In the genomic region with DNA sequence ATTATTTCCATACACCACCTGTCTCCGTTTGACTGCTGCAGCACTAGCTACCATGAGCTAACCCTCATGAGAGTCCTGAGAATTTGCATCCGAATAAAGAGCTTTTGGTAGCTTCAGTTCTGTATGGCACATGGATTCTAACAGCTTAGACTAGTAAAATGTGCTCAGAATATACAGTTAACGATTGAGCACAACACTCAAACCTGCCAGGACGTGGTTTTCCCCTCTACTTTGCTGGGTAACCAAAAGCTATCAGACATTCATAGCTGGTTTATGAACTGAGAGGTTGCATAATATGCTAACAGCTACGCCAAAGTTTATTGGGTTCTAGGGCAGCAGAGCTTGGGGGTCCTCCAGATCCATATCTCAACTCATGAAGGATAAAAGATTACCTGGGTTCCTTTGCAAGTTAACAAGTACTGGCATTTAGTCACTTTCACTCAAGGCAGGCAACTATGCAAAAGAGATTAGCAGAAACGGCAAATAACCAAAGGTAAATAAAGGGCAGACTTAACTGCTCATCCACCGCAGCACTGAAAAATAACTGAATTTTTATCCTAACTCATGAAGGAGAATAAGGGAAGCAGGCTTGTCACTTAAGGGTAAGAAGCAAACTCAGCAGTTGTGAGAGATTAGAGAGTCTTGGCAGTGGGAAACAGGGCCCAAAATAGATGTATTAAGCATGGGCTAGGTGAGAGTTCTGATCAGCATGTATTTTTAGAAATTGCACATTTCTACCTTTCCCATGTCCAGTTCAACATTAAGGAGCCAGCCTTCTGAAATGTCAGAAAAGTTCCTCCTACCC, we compare ENCODE assay signal across 14 cellular contexts. TPM values are rescaled to one million over a fixed set of nuclear protein-coding genes. Genes with fewer than 3 reads are reported as not detected.
DNase-seq lines count a peak whose midpoint lies in the region; ATAC-seq and TF ChIP-seq lines count a peak whose summit lies in the region.
"Had no signal": no experiment of that assay in that cellular context is flagged by ENCODE, and none has a peak within 500 bp of the region (broad histone marks: within the 10 kb centered on the region; RNA-seq: fewer than 3 reads in every experiment).

No MANE protein-coding gene starts in this region.

- H3K4me3 ChIP-seq in Jurkat, Clone E6-1 (ENCODE audit: low read length), result peak overlapping the region; percentile 3; the same call in 1 of the 2 replicates

- intact Hi-C loops in activated T-helper 2 cell treated with anti-CD3 and anti-CD28 coated beads, Interferon-gamma antibody, Interleukin-2, Interleukin-4, amounts not matched to agents 10 μg/mL and 5 μg/mL and 100 μg/mL, durations not matched to agents 14 hours and 24 hours and 36 hours (cut with micrococcal nuclease), result no loop called here
- intact Hi-C loops in natural killer cell (cut with micrococcal nuclease) (no loop called here), posterior cingulate gyrus (cut with DNase I) (no loop called here)

- in situ Hi-C loops in GM13976 (cut with MboI; ENCODE audit: low sequenced_read_pairs, unreplicated experiment), result no loop called here

- H3K27me3 Mint-ChIP-seq in activated T-helper 2 cell treated with anti-CD3 and anti-CD28 coated beads, Interferon-gamma antibody, Interleukin-2, Interleukin-4, amounts not matched to agents 10 μg/mL and 5 μg/mL and 100 μg/mL, durations not matched to agents 14 hours and 24 hours and 36 hours (ENCODE audit: low read depth), result no peaks in the 10 kb centered on the region
- no peaks in the 10 kb centered on the region for H3K27me3 Mint-ChIP-seq in natural killer cell (ENCODE audit: low read depth in 2 of 2)
- H3K27me3 Mint-ChIP-seq: central memory CD8-positive, alpha-beta T cell had no signal

- no peaks in the 10 kb centered on the region for H3K36me3 Mint-ChIP-seq in activated T-helper 2 cell treated with anti-CD3 and anti-CD28 coated beads, Interferon-gamma antibody, Interleukin-2, Interleukin-4, amounts not matched to agents 10 μg/mL and 5 μg/mL and 100 μg/mL, durations not matched to agents 14 hours and 24 hours and 36 hours (ENCODE audit: low read depth)
- H3K36me3 Mint-ChIP-seq in natural killer cell, result no peaks in the 10 kb centered on the region
- H3K36me3 Mint-ChIP-seq: stimulated activated effector memory CD8-positive, alpha-beta T cell treated with anti-CD3 and anti-CD28 coated beads, Interleukin-12 subunit alpha, Interleukin-12 subunit beta, amount 100 ng/mL, for 72 hours had no signal

- H3K4me3 Mint-ChIP-seq in activated T-helper 2 cell treated with anti-CD3 and anti-CD28 coated beads, Interferon-gamma antibody, Interleukin-2, Interleukin-4, amounts not matched to agents 10 μg/mL and 5 μg/mL and 100 μg/mL, durations not matched to agents 14 hours and 24 hours and 36 hours (ENCODE audit: low read depth), result no peak overlapping the region
- no peak overlapping the region for H3K4me3 Mint-ChIP-seq in natural killer cell
- H3K4me3 Mint-ChIP-seq: central memory CD8-positive, alpha-beta T cell; stimulated activated effector memory CD8-positive, alpha-beta T cell treated with anti-CD3 and anti-CD28 coated beads, Interleukin-12 subunit alpha, Interleukin-12 subunit beta, amount 100 ng/mL, for 72 hours had no signal

- H3K4me1 Mint-ChIP-seq in activated T-helper 2 cell treated with anti-CD3 and anti-CD28 coated beads, Interferon-gamma antibody, Interleukin-2, Interleukin-4, amounts not matched to agents 10 μg/mL and 5 μg/mL and 100 μg/mL, durations not matched to agents 14 hours and 24 hours and 36 hours (ENCODE audit: low read depth), result peaks cover 33% of the 10 kb centered on the region
- peaks cover 41 to 49% of the 10 kb centered on the region in 2 donors for H3K4me1 Mint-ChIP-seq in natural killer cell

- no peaks in the 10 kb centered on the region for H3K9me3 Mint-ChIP-seq in activated T-helper 2 cell treated with anti-CD3 and anti-CD28 coated beads, Interferon-gamma antibody, Interleukin-2, Interleukin-4, amounts not matched to agents 10 μg/mL and 5 μg/mL and 100 μg/mL, durations not matched to agents 14 hours and 24 hours and 36 hours
- no peaks in the 10 kb centered on the region for H3K9me3 Mint-ChIP-seq in natural killer cell
- H3K9me3 Mint-ChIP-seq: central memory CD8-positive, alpha-beta T cell; stimulated activated effector memory CD8-positive, alpha-beta T cell treated with anti-CD3 and anti-CD28 coated beads, Interleukin-12 subunit alpha, Interleukin-12 subunit beta, amount 100 ng/mL, for 72 hours had no signal

- DNase-seq in GM13976 (ENCODE audit: low spot score), result peak; percentile 41
- DNase-seq in Jurkat, Clone E6-1 (ENCODE audit: low read depth, low spot score), result peak; percentile 64
- DNase-seq in activated T-helper 2 cell treated with anti-CD3 and anti-CD28 coated beads, Interferon-gamma antibody, Interleukin-2, Interleukin-4, amounts not matched to agents 10 μg/mL and 5 μg/mL and 100 μg/mL, durations not matched to agents 14 hours and 24 hours and 36 hours (ENCODE audit: low spot score), result peak; percentile 14
- no peak for DNase-seq in natural killer cell
- no peak for DNase-seq in posterior cingulate gyrus
- DNase-seq in activated effector memory CD4-positive, alpha-beta T cell treated with Interleukin-2 at 50 U/mL for 16 hours, result no peak
- DNase-seq: DMS153; foreskin melanocyte; SK-N-SH; stimulated activated CD4-positive, alpha-beta T cell treated with anti-CD3 and anti-CD28 coated beads, Interleukin-12 subunit alpha, Interleukin-12 subunit beta, amount 100 ng/mL, for 4 hours had no signal

- H3K27ac Mint-ChIP-seq in activated T-helper 2 cell treated with anti-CD3 and anti-CD28 coated beads, Interferon-gamma antibody, Interleukin-2, Interleukin-4, amounts not matched to agents 10 μg/mL and 5 μg/mL and 100 μg/mL, durations not matched to agents 14 hours and 24 hours and 36 hours, result no peak overlapping the region
- H3K27ac Mint-ChIP-seq in natural killer cell, result peak overlapping the region; percentile 15 to 65
- H3K27ac Mint-ChIP-seq: stimulated activated effector memory CD8-positive, alpha-beta T cell treated with anti-CD3 and anti-CD28 coated beads, Interleukin-12 subunit alpha, Interleukin-12 subunit beta, amount 100 ng/mL, for 72 hours had no signal

- TF ChIP-seq CTCF in GM13976 (IDR thresholded peaks at IDR 0.05; ENCODE audit: borderline replicate concordance, control extremely low read depth, extremely low read depth, insufficient read depth, missing control alignments) (no peak), natural killer cell (IDR thresholded peaks at IDR 0.05) (no peak)

- ATAC-seq in natural killer cell, result peak in 2 of 3 donors; percentile 24 to 61
- no peak for ATAC-seq in GM21576 (IDR thresholded peaks at IDR 0.05; ENCODE audit: unreplicated experiment)
- no peak for ATAC-seq in HG03439 (IDR thresholded peaks at IDR 0.05; ENCODE audit: unreplicated experiment)
- ATAC-seq: stimulated activated effector memory CD8-positive, alpha-beta T cell treated with anti-CD3 and anti-CD28 coated beads, Interleukin-12 subunit alpha, Interleukin-12 subunit beta, amount 100 ng/mL, for 72 hours had no signal

RNA-seq across cellular contexts. Expression of gene NUDT3, which starts 29.4 kb away (rescaled TPM):
- polyA plus RNA-seq in Jurkat, Clone E6-1 (2012; ENCODE audit: insufficient read depth, insufficient read length), result 6.6 TPM
- 21.3 and 21.7 TPM in 2 replicates for total RNA-seq in activated T-helper 2 cell treated with anti-CD3 and anti-CD28 coated beads, Interferon-gamma antibody, Interleukin-2, Interleukin-4, amounts not matched to agents 10 μg/mL and 5 μg/mL and 100 μg/mL, durations not matched to agents 14 hours and 24 hours and 36 hours
- 10 to 100 TPM; 22.0 to 26.3 (median 26.1) TPM for total RNA-seq in natural killer cell

Comparison
In these comparisons a context has a peak if more than half of its experiments do, and no peak if none do; other contexts are left out.
1. DNase-seq: peak in GM13976 (single experiment), Jurkat, Clone E6-1 (single experiment) and activated T-helper 2 cell treated with anti-CD3 and anti-CD28 coated beads, Interferon-gamma antibody, Interleukin-2, Interleukin-4, amounts not matched to agents 10 μg/mL and 5 μg/mL and 100 μg/mL, durations not matched to agents 14 hours and 24 hours and 36 hours (single experiment); none in natural killer cell (single experiment), posterior cingulate gyrus (0 of 10) and activated effector memory CD4-positive, alpha-beta T cell treated with Interleukin-2 at 50 U/mL for 16 hours (single experiment).
2. ATAC-seq: peak in natural killer cell (2 of 3); none in GM21576 (single experiment) and HG03439 (single experiment).